ENCODE assay signal across 1 cellular context in the genomic region with DNA sequence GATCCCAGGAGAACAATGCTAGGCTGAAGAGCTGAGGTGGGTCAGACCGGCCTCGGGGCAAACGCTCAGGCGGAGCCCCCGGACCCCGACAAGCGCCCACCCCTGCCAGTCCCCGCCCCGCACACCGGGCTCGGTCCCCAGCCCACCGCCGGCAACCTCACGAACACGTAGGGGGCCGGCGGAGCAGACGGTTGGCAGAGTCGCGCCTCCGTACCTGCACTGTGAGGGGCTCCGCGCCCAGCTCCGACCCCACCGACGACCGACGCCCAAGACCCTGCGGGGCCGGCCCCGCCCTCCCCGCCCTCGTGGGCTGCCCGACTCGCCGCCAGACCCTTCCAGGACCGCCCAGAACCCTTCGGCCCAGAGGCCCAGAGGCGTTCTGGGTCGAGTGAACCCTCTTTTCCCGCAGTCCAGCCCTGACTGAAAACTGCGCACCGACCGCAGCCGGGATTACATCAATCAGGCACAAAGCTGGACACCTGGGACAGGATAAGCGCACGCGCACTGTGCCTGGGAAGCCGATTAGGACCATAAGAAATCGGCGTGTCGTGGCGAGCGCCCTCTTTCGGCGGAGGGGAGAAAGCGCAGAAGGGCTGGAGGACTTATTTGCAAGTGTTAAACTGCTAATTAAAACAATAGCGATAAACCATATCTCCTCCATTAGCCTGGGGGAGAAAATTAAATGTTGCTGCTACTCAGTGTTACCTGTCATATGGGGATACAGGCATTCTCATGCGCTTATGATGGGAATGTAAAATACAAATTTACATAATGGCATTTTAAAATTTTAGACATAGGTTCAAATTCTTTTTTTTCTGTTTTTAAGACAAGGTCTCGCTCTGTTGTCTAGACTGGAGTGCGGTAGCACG.
TF ChIP-seq lines count a peak whose summit lies in the region.

No MANE protein-coding gene starts in this region.

TF ChIP-seq in HEK293, 187 proteins besides CTCF, POLR2A, EP300 and RAD21 (continued from another document):
- TF ChIP-seq, protein P1, sequence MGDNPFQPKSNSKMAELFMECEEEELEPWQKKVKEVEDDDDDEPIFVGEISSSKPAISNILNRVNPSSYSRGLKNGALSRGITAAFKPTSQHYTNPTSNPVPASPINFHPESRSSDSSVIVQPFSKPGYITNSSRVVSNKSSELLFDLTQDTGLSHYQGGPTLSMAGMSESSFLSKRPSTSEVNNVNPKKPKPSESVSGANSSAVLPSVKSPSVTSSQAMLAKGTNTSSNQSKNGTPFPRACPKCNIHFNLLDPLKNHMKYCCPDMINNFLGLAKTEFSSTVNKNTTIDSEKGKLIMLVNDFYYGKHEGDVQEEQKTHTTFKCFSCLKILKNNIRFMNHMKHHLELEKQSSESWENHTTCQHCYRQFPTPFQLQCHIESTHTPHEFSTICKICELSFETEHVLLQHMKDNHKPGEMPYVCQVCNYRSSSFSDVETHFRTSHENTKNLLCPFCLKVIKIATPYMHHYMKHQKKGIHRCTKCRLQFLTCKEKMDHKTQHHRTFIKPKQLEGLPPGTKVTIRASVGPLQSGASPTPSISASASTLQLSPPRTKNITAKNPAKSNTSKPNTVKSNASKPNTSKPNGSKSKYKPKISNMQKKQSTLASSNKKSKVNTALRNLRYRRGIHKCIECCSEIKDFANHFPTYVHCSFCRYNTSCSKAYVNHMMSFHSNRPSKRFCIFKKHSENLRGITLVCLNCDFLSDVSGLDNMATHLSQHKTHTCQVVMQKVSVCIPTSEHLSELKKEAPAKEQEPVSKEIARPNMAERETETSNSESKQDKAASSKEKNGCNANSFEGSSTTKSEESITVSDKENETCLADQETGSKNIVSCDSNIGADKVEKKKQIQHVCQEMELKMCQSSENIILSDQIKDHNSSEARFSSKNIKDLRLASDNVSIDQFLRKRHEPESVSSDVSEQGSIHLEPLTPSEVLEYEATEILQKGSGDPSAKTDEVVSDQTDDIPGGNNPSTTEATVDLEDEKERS (tag by site-specific recombination; IDR thresholded peaks at IDR 0.05), result no peak
- TF ChIP-seq ZNF624 (tag by site-specific recombination; IDR thresholded peaks at IDR 0.05), result no peak
- TF ChIP-seq ZNF335 (tag by site-specific recombination; conservative IDR thresholded peaks at IDR 0.05), result peak; percentile 100
- TF ChIP-seq SALL2 (tag by site-specific recombination; IDR thresholded peaks at IDR 0.05; ENCODE audit: borderline replicate concordance), result no peak
- no peak for TF ChIP-seq ZNF266 (tag by site-specific recombination; IDR thresholded peaks at IDR 0.05; ENCODE audit: low read depth)
- TF ChIP-seq ZNF223 (tag by site-specific recombination; IDR thresholded peaks at IDR 0.05), result no peak
